ENCODE assay signal across 20 cellular contexts in the genomic region with DNA sequence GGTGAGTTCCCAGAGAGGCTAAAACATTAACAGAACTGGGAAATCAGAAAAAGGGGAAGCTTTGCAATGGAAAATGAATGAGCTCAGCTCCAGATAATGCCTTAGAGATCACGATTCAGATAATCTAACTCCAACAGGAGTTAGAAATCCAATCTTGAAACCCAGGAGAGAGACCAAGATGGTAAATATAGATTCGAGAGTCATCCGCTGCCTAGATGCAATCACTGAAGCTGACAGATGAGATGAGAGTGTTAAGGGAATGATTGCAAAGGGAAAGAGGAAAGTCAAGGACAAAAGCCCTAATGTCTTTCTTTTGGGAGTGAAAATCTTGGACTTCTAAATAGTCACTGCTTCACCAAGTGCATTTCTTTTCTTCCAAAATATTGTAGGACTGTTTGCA.
"Had no signal": no experiment of that assay in that cellular context is flagged by ENCODE, and none has a peak within 500 bp of the region (broad histone marks: within the 10 kb centered on the region; RNA-seq: fewer than 3 reads in every experiment).

No MANE protein-coding gene starts in this region.

- H3K27ac ChIP-seq: RWPE1 had no signal

- H3K9me3 ChIP-seq: SK-N-SH had no signal

- H3K9ac ChIP-seq: SK-N-SH had no signal

- DNase-seq: KBM-7, MV-4-11, NCI-H1048, NCI-H1105 treated with DMSO at 0.1 percent for 48 hours, NCI-H1417 treated with DMSO at 0.1 percent for 48 hours, NCI-H146, NCI-H1694 treated with DMSO at 0.1 percent for 48 hours, NCI-H1930, NCI-H2081, NCI-H2107, NCI-H226, NCI-H446, NCI-H510A, NCI-H524 treated with DMSO at 0.1 percent for 48 hours, NCI-H69, NCI-H774, SHP77, SK-N-SH, SW 1271 had no signal

- H3K4me2 ChIP-seq: SK-N-SH had no signal
